ENCODE assay signal across 8 cellular contexts in genomic region chr13:32031815-32032345, GRCh38. TPM values are rescaled to one million over a fixed set of nuclear protein-coding genes. Genes with fewer than 3 reads are reported as not detected.
DNase-seq lines count a peak whose midpoint lies in the region; ATAC-seq and TF ChIP-seq lines count a peak whose summit lies in the region.

No MANE protein-coding gene starts in this region.

- H3F3A ChIP-seq in MM.1S (ENCODE audit: insufficient read depth, low read length) = no peaks in the 10 kb centered on the region

- H3K27me3 Mint-ChIP-seq in natural killer cell (ENCODE audit: low read depth in 2 of 2) = peaks cover 3 to 20% of the 10 kb centered on the region in 2 donors

- H3K79me2 ChIP-seq in MM.1S (ENCODE audit: low read length) = no peaks in the 10 kb centered on the region

- H3K9ac ChIP-seq in MM.1S (ENCODE audit: low read length) = peak overlapping the region; percentile 49; the same call in 1 of the 2 replicates
- no peak overlapping the region for H3K9ac ChIP-seq in colonic mucosa (ENCODE audit: low read depth in 2 of 2, low read length in 2 of 2)

- H3K9me2 ChIP-seq in MM.1S (replicated peaks; ENCODE audit: insufficient read depth, low read length) = no peaks in the 10 kb centered on the region

- H3K4me1 ChIP-seq in MM.1S (ENCODE audit: low read length) = no peaks in the 10 kb centered on the region
- H3K4me1 ChIP-seq in colonic mucosa = no peaks in the 10 kb centered on the region

- H3K36me3 Mint-ChIP-seq in natural killer cell = no peaks in the 10 kb centered on the region

- H3K9me3 Mint-ChIP-seq in natural killer cell = no peaks in the 10 kb centered on the region

- H3K4me1 Mint-ChIP-seq in natural killer cell = peaks cover 16 to 28% of the 10 kb centered on the region in 2 donors

- no peaks in the 10 kb centered on the region for H4K20me1 ChIP-seq in MM.1S (ENCODE audit: insufficient read depth, low read length)

- peak overlapping the region; percentile 73 for H3K4me3 ChIP-seq in MM.1S (ENCODE audit: low read length)
- peak overlapping the region; percentile 76 for H3K4me3 ChIP-seq in colonic mucosa

- intact Hi-C loops in colonic mucosa (cut with DNase I) (no loop called here), natural killer cell (cut with micrococcal nuclease) (loop anchor here (10.0 kb wide), 1 partner anchor 283 kb away; the partner anchor contains the start of genes BRCA2 and ZAR1L)

- peak overlapping the region; percentile 62; the same call in 1 of the 2 replicates for H3K4me2 ChIP-seq in MM.1S (ENCODE audit: low read depth, low read length)

- peak overlapping the region; percentile 83 for H2AFZ ChIP-seq in MM.1S (ENCODE audit: low read length)

- no peaks in the 10 kb centered on the region for H3K36me3 ChIP-seq in MM.1S (replicated peaks; ENCODE audit: insufficient read depth, low read length)
- H3K36me3 ChIP-seq in colonic mucosa = no peaks in the 10 kb centered on the region

- H3K4me3 Mint-ChIP-seq in natural killer cell = peak overlapping the region; percentile 93

- H3K9me3 ChIP-seq in MM.1S (replicated peaks; ENCODE audit: insufficient read depth, low read length) = no peaks in the 10 kb centered on the region
- no peaks in the 10 kb centered on the region for H3K9me3 ChIP-seq in colonic mucosa

- H3K27me3 ChIP-seq in MM.1S (replicated peaks; ENCODE audit: insufficient read depth, low read length) = no peaks in the 10 kb centered on the region
- H3K27me3 ChIP-seq in colonic mucosa = no peaks in the 10 kb centered on the region

- ATAC-seq in natural killer cell (no peak), left lobe of liver (no peak), HG03469 (IDR thresholded peaks at IDR 0.05; ENCODE audit: unreplicated experiment) (no peak), HG02973 (IDR thresholded peaks at IDR 0.05; ENCODE audit: unreplicated experiment) (no peak)

- TF ChIP-seq CTCF in C4-2B (conservative IDR thresholded peaks at IDR 0.05) = no peak
- TF ChIP-seq CTCF in MM.1S (IDR thresholded peaks at IDR 0.05; ENCODE audit: low read length) = no peak
- no peak for TF ChIP-seq CTCF in colonic mucosa (IDR thresholded peaks at IDR 0.05)
- TF ChIP-seq CTCF in natural killer cell (IDR thresholded peaks at IDR 0.05) = no peak

- H3K27ac Mint-ChIP-seq in natural killer cell = peak overlapping the region; percentile 64 to 78

- no peak for DNase-seq in MM.1S
- DNase-seq in colonic mucosa = no peak
- no peak for DNase-seq in natural killer cell
- no peak for DNase-seq in HT-29 (ENCODE audit: low spot score)
- no peak for DNase-seq in left lobe of liver (ENCODE audit: low spot score)

- H3K27ac ChIP-seq in C4-2B (peak overlapping the region; percentile 19), MM.1S (ENCODE audit: low read length) (peak overlapping the region; percentile 52; the same call in 1 of the 2 replicates), colonic mucosa (peak overlapping the region; percentile 52)

RNA-seq across cellular contexts. Expression of gene FRY, which starts 0.3 kb away (rescaled TPM):
- total RNA-seq in colonic mucosa (10 to 100 TPM in 1 of 2 donors, 1 to 10 TPM in 1; 7.0 to 19.9 TPM), natural killer cell (10 to 100 TPM; 25.1 to 52.1 (median 27.4) TPM), left lobe of liver (15.1 TPM)
- 23.9 and 29.4 TPM in 2 replicates for total RNA-seq in HT-29 (2014; rRNA removed; shearing (Covaris generic))
